ENCODE assay signal across 22 cellular contexts in genomic region chr18:30177056-30177455, GRCh38.
DNase-seq lines count a peak whose midpoint lies in the region; ATAC-seq and TF ChIP-seq lines count a peak whose summit lies in the region.
"Had no signal": no experiment of that assay in that cellular context is flagged by ENCODE, and none has a peak within 500 bp of the region (broad histone marks: within the 10 kb centered on the region; RNA-seq: fewer than 3 reads in every experiment).

No MANE protein-coding gene starts in this region.

- peaks cover 0 to 21% (median 13%) of the 10 kb centered on the region in 9 donors for H3K9me3 Mint-ChIP-seq in naive thymus-derived CD8-positive, alpha-beta T cell

- TF ChIP-seq CTCF in epithelial cell of esophagus (IDR thresholded peaks at IDR 0.05; ENCODE audit: insufficient read depth, low read depth, low read length, missing control alignments): no peak

- H3K36me3 Mint-ChIP-seq in naive thymus-derived CD8-positive, alpha-beta T cell: peaks cover 0 to 6% (median 0%) of the 10 kb centered on the region in 3 donors
- H3K36me3 Mint-ChIP-seq: T-cell had no signal

- no peak overlapping the region for H3K27ac Mint-ChIP-seq in naive thymus-derived CD8-positive, alpha-beta T cell
- H3K27ac Mint-ChIP-seq: T-cell had no signal

- H3K4me3 ChIP-seq in epithelial cell of esophagus (ENCODE audit: low read length): no peak overlapping the region
- H3K4me3 ChIP-seq: colonic mucosa, left ventricle myocardium inferior, uterus had no signal

- no peaks in the 10 kb centered on the region for H3K27me3 Mint-ChIP-seq in naive thymus-derived CD8-positive, alpha-beta T cell
- H3K27me3 Mint-ChIP-seq: T-cell had no signal

- no peaks in the 10 kb centered on the region for H3K4me1 Mint-ChIP-seq in naive thymus-derived CD8-positive, alpha-beta T cell
- H3K4me1 Mint-ChIP-seq: T-cell had no signal

- POLR2A ChIA-PET in naive thymus-derived CD8-positive, alpha-beta T cell (lab: Charles Lee): no interaction called here

- no peak for ATAC-seq in naive thymus-derived CD8-positive, alpha-beta T cell
- ATAC-seq: Right ventricle myocardium inferior, T-cell had no signal

- no peak overlapping the region for H3K4me3 Mint-ChIP-seq in naive thymus-derived CD8-positive, alpha-beta T cell
- H3K4me3 Mint-ChIP-seq: T-cell had no signal

- peak; percentile 17 for DNase-seq in EH (ENCODE audit: low read depth)
- DNase-seq in NCI-H226: peak; percentile 62
- peak; percentile 59 for DNase-seq in epithelial cell of esophagus (ENCODE audit: low read depth)
- peak; percentile 16 for DNase-seq in renal cortical epithelial cell (ENCODE audit: low read depth)
- no peak for DNase-seq in naive thymus-derived CD8-positive, alpha-beta T cell
- no peak for DNase-seq in NCI-H1436 treated with DMSO at 0.1 percent for 48 hours (lab: John Stamatoyannopoulos, UW)
- no peak for DNase-seq in LoVo (ENCODE audit: low spot score)
- DNase-seq: activated CD4-positive, alpha-beta T cell treated with anti-CD3 and anti-CD28 coated beads, Interleukin-2, amount 50 U/mL, for 1 hour; activated CD8-positive, alpha-beta memory T cell treated with anti-CD3 and anti-CD28 coated beads, Interleukin-2, amount 50 U/mL, for 48 hours; activated gamma-delta T cell treated with Interleukin-2 at 50 U/mL for 16 hours; anterior cingulate cortex; colonic mucosa; left ventricle myocardium inferior; MM.1S; NCI-H187; NCI-H510A; occipital lobe; stimulated activated CD4-positive, alpha-beta T cell treated with anti-CD3 and anti-CD28 coated beads, Interleukin-4, amount 100 ng/mL, for 1 hour; substantia nigra; T-cell; uterus had no signal

Comparison
In these comparisons a context has a peak if more than half of its experiments do, and no peak if none do; other contexts are left out.
1. DNase-seq: peak in EH (single experiment), NCI-H226 (single experiment), epithelial cell of esophagus (single experiment) and renal cortical epithelial cell (single experiment); none in naive thymus-derived CD8-positive, alpha-beta T cell (0 of 10), NCI-H1436 treated with DMSO at 0.1 percent for 48 hours (single experiment) and LoVo (single experiment).